10 cellular contexts compared by ENCODE assay signal in the genomic region with DNA sequence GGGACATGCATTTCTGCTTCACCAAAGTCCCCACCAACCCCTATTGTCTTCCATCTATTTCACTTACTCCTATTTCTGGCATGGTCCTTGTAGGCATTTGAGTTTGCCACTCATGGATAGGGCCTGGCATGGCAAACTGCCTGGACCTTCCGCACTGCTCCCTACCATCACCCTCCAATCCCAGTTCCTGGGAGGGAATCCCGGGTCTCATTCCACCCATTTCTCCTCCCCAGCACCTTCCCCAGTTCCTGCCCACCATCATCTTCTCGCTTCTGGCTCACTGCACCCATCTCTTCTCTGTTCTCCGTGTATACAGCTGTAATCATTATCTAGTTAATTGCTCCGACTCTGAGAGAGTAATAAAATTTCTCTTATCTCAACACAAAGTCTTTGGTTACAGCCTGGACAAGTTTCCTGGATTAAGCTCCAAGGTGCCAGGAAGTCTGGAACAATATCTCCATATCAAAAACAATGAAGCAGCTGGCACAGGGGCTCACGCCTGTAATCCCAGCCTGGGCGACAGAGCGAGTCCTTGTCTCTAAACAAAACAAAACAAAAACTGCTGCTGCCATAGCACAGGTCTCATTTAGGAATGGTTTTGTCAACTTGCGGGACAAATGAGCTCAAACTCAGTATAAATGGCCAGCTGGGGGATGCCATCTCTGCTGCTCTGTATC. TPM values are rescaled to one million over a fixed set of nuclear protein-coding genes. Genes with fewer than 3 reads are reported as not detected.
DNase-seq lines count a peak whose midpoint lies in the region; ATAC-seq and TF ChIP-seq lines count a peak whose summit lies in the region.
"Had no signal": no experiment of that assay in that cellular context is flagged by ENCODE, and none has a peak within 500 bp of the region (broad histone marks: within the 10 kb centered on the region; RNA-seq: fewer than 3 reads in every experiment).

No MANE protein-coding gene starts in this region.

- no peak for TF ChIP-seq CTCF in C4-2B (conservative IDR thresholded peaks at IDR 0.05)

- H3K36me3 Mint-ChIP-seq in activated naive CD4-positive, alpha-beta T cell treated with anti-CD3 and anti-CD28 coated beads, Interleukin-2, amount 10 ng/mL, durations not matched to agents 7 days and 5 days = peaks cover 1% of the 10 kb centered on the region

- peaks cover 5% of the 10 kb centered on the region for H3K4me1 Mint-ChIP-seq in activated naive CD4-positive, alpha-beta T cell treated with anti-CD3 and anti-CD28 coated beads, Interleukin-2, amount 10 ng/mL, durations not matched to agents 7 days and 5 days

- peaks cover 3% of the 10 kb centered on the region for H3K27me3 Mint-ChIP-seq in activated naive CD4-positive, alpha-beta T cell treated with anti-CD3 and anti-CD28 coated beads, Interleukin-2, amount 10 ng/mL, durations not matched to agents 7 days and 5 days

- peaks cover 18% of the 10 kb centered on the region for H3K36me3 ChIP-seq in mesodermal cell (ENCODE audit: control insufficient read depth, insufficient read depth, low read length)

- H3K9me3 Mint-ChIP-seq in activated naive CD4-positive, alpha-beta T cell treated with anti-CD3 and anti-CD28 coated beads, Interleukin-2, amount 10 ng/mL, durations not matched to agents 7 days and 5 days = no peaks in the 10 kb centered on the region
- H3K9me3 Mint-ChIP-seq: T-helper 1 cell treated with Interleukin-12 subunit alpha and Interleukin-12 subunit beta and Interleukin-4 antibody, amounts not matched to agents 30 μg/mL and 1 μg/mL, for 36 hours had no signal

- H3K4me1 ChIP-seq in mesodermal cell (ENCODE audit: control insufficient read depth, insufficient read depth, low read length, poor library complexity, severe bottlenecking) = peaks cover 4% of the 10 kb centered on the region

- peak; percentile 97 for DNase-seq in NCI-H146 treated with DMSO at 0.1 percent for 48 hours (lab: John Stamatoyannopoulos, UW; ENCODE audit: unreplicated experiment)
- peak; percentile 27 for DNase-seq in amniotic epithelial cell (ENCODE audit: low read depth)
- DNase-seq in activated naive CD4-positive, alpha-beta T cell treated with anti-CD3 and anti-CD28 coated beads, Interleukin-2, amount 10 ng/mL, durations not matched to agents 7 days and 5 days = no peak
- no peak for DNase-seq in SIG-M5 treated with dmso at 0.1 percent for 504 hours (lab: John Stamatoyannopoulos, UW; ENCODE audit: unreplicated experiment)

- ATAC-seq in HG03025 (IDR thresholded peaks at IDR 0.05; ENCODE audit: low FRiP score, unreplicated experiment) (no peak), HG03159 (IDR thresholded peaks at IDR 0.05; ENCODE audit: unreplicated experiment) (no peak)

- no peak overlapping the region for H3K4me3 Mint-ChIP-seq in activated naive CD4-positive, alpha-beta T cell treated with anti-CD3 and anti-CD28 coated beads, Interleukin-2, amount 10 ng/mL, durations not matched to agents 7 days and 5 days
- H3K4me3 Mint-ChIP-seq: T-helper 1 cell treated with Interleukin-12 subunit alpha and Interleukin-12 subunit beta and Interleukin-4 antibody, amounts not matched to agents 30 μg/mL and 1 μg/mL, for 36 hours had no signal

- no peak overlapping the region for H3K27ac Mint-ChIP-seq in activated naive CD4-positive, alpha-beta T cell treated with anti-CD3 and anti-CD28 coated beads, Interleukin-2, amount 10 ng/mL, durations not matched to agents 7 days and 5 days
- H3K27ac Mint-ChIP-seq: T-helper 1 cell treated with Interleukin-12 subunit alpha and Interleukin-12 subunit beta and Interleukin-4 antibody, amounts not matched to agents 30 μg/mL and 1 μg/mL, for 36 hours had no signal

- CTCF ChIA-PET in activated naive CD4-positive, alpha-beta T cell treated with anti-CD3 and anti-CD28 coated beads, Interleukin-2, amount 10 ng/mL, durations not matched to agents 7 days and 5 days (lab: Charles Lee) = interaction anchor here (0.8 to 3.9 kb wide), 5 partner anchors 11 to 42 kb away, joined by 3 to 54 read pairs (median 3); no protein-coding TSS in a partner anchor

- no peaks in the 10 kb centered on the region for H3K9me3 ChIP-seq in mesodermal cell (ENCODE audit: control insufficient read depth, low read length)

- WGBS in mesodermal cell (ENCODE audit: insufficient coverage in 2 of 2), 2 experiments = 90% methylated on average over 7 to 9 of the region's 9 CpGs

- H3K4me3 ChIP-seq in mesodermal cell (ENCODE audit: extremely low read depth, insufficient read depth, low read length, poor library complexity, severe bottlenecking) = no peak overlapping the region

- H3K27ac ChIP-seq in C4-2B (peak overlapping the region; percentile 52), mesodermal cell (ENCODE audit: low read depth, low read length, severe bottlenecking) (peak overlapping the region; percentile 71)
- H3K27ac ChIP-seq: KMS-11 had no signal

RNA-seq across cellular contexts. Expression of gene COX7A1, which starts 17.0 kb away (rescaled TPM):
- not detected for polyA plus RNA-seq in mesodermal cell (2013, experiment 1 of 2)
- not detected for polyA plus RNA-seq in mesodermal cell (2013, experiment 2 of 2)

RNA-seq across cellular contexts. Expression of gene CAPNS1, which starts 29.4 kb away (rescaled TPM):
- 761 TPM for polyA plus RNA-seq in mesodermal cell (2013, experiment 1 of 2)
- 703 TPM for polyA plus RNA-seq in mesodermal cell (2013, experiment 2 of 2)

RNA-seq across cellular contexts. Expression of gene ZNF565, which starts 45.2 kb away (rescaled TPM):
- polyA plus RNA-seq in mesodermal cell (2013, experiment 1 of 2) = 3.2 TPM
- polyA plus RNA-seq in mesodermal cell (2013, experiment 2 of 2) = 3.0 TPM

RNA-seq across cellular contexts. Expression of gene ZNF146, which starts 45.7 kb away (rescaled TPM):
- 82.6 TPM for polyA plus RNA-seq in mesodermal cell (2013, experiment 1 of 2)
- polyA plus RNA-seq in mesodermal cell (2013, experiment 2 of 2) = 85.0 TPM

RNA-seq across cellular contexts. Expression of gene TBCB, which starts 54.0 kb away (rescaled TPM):
- polyA plus RNA-seq in mesodermal cell (2013, experiment 1 of 2) = 216 TPM
- polyA plus RNA-seq in mesodermal cell (2013, experiment 2 of 2) = 201 TPM

Comparison
In these comparisons a context has a peak if more than half of its experiments do, and no peak if none do; other contexts are left out.
1. DNase-seq: peak in NCI-H146 treated with DMSO at 0.1 percent for 48 hours (single experiment) and amniotic epithelial cell (single experiment); none in activated naive CD4-positive, alpha-beta T cell treated with anti-CD3 and anti-CD28 coated beads, Interleukin-2, amount 10 ng/mL, durations not matched to agents 7 days and 5 days (single experiment) and SIG-M5 treated with dmso at 0.1 percent for 504 hours (single experiment).